Comparison of ENCODE assay signal across 12 cellular contexts in the genomic region with DNA sequence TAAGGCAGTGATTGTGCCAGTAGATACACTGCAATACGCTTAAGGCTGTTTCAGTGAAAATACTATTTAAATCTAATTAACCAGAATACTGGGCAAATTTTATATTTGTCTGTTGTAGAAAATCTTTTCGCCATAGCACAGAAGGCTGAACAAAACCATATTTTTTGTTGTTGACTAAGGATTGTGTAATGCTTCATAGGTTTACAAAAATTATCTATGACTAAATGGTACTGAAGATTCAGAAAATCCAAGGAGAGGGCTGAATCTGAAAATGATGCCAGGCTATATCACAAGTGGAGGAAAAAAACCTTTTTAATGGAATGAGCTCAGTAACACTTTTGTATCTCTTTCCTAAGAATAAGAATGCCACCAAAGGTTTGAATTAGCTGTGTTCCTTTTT. TPM values are rescaled to one million over a fixed set of nuclear protein-coding genes. Genes with fewer than 3 reads are reported as not detected.
DNase-seq lines count a peak whose midpoint lies in the region; ATAC-seq, FAIRE-seq and TF ChIP-seq lines count a peak whose summit lies in the region.
"Had no signal": no experiment of that assay in that cellular context is flagged by ENCODE, and none has a peak within 500 bp of the region (broad histone marks: within the 10 kb centered on the region; RNA-seq: fewer than 3 reads in every experiment).

No MANE protein-coding gene starts in this region.

- no peak for TF ChIP-seq CTCF in foreskin keratinocyte (conservative IDR thresholded peaks at IDR 0.05)
- TF ChIP-seq CTCF in type B pancreatic cell (conservative IDR thresholded peaks at IDR 0.05) = no peak

- H3K27ac ChIP-seq in foreskin keratinocyte = peak overlapping the region; percentile 68
- H3K27ac ChIP-seq: WERI-Rb-1 had no signal

- H3K4me1 ChIP-seq in foreskin keratinocyte = peaks cover 43% of the 10 kb centered on the region

- no peaks in the 10 kb centered on the region for H3K27me3 Mint-ChIP-seq in activated naive CD4-positive, alpha-beta T cell treated with anti-CD3 and anti-CD28 coated beads, Interleukin-2, amount 50 U/mL, for 24 hours
- no peaks in the 10 kb centered on the region for H3K27me3 Mint-ChIP-seq in activated naive CD8-positive, alpha-beta T cell
- no peaks in the 10 kb centered on the region for H3K27me3 Mint-ChIP-seq in type B pancreatic cell

- peak overlapping the region; percentile 28 for H3K4me3 Mint-ChIP-seq in activated naive CD4-positive, alpha-beta T cell treated with anti-CD3 and anti-CD28 coated beads, Interleukin-2, amount 50 U/mL, for 24 hours
- H3K4me3 Mint-ChIP-seq in activated naive CD8-positive, alpha-beta T cell = peak overlapping the region; percentile 47
- H3K4me3 Mint-ChIP-seq in type B pancreatic cell = peak overlapping the region; percentile 3

- no peak for TF ChIP-seq POLR2A in GM12892 (IDR thresholded peaks at IDR 0.05; ENCODE audit: low read depth, low read length)

- H3K27ac Mint-ChIP-seq in activated naive CD4-positive, alpha-beta T cell treated with anti-CD3 and anti-CD28 coated beads, Interleukin-2, amount 50 U/mL, for 24 hours = peak overlapping the region; percentile 26
- peak overlapping the region; percentile 66 for H3K27ac Mint-ChIP-seq in activated naive CD8-positive, alpha-beta T cell
- H3K27ac Mint-ChIP-seq in type B pancreatic cell = peak overlapping the region; percentile 16

- H3K27me3 ChIP-seq in foreskin keratinocyte = no peaks in the 10 kb centered on the region
- H3K27me3 ChIP-seq: tibial nerve had no signal

- ATAC-seq in foreskin keratinocyte = peak; percentile 1
- ATAC-seq: Right ventricle myocardium inferior had no signal

- no peak for FAIRE-seq in GM12892 (lab: Jason Lieb, UNC)

- H3K4me1 Mint-ChIP-seq in activated naive CD4-positive, alpha-beta T cell treated with anti-CD3 and anti-CD28 coated beads, Interleukin-2, amount 50 U/mL, for 24 hours = peaks cover 51% of the 10 kb centered on the region
- peaks cover 48% of the 10 kb centered on the region for H3K4me1 Mint-ChIP-seq in activated naive CD8-positive, alpha-beta T cell (ENCODE audit: low read depth)
- H3K4me1 Mint-ChIP-seq in type B pancreatic cell (ENCODE audit: unreplicated experiment) = peaks cover 21% of the 10 kb centered on the region

- no peaks in the 10 kb centered on the region for H3K9me3 Mint-ChIP-seq in activated naive CD4-positive, alpha-beta T cell treated with anti-CD3 and anti-CD28 coated beads, Interleukin-2, amount 50 U/mL, for 24 hours
- no peaks in the 10 kb centered on the region for H3K9me3 Mint-ChIP-seq in activated naive CD8-positive, alpha-beta T cell (ENCODE audit: low read depth)
- H3K9me3 Mint-ChIP-seq in type B pancreatic cell = no peaks in the 10 kb centered on the region

- peaks cover 2% of the 10 kb centered on the region for H3K36me3 Mint-ChIP-seq in activated naive CD4-positive, alpha-beta T cell treated with anti-CD3 and anti-CD28 coated beads, Interleukin-2, amount 50 U/mL, for 24 hours
- peaks cover 3% of the 10 kb centered on the region for H3K36me3 Mint-ChIP-seq in activated naive CD8-positive, alpha-beta T cell
- H3K36me3 Mint-ChIP-seq in type B pancreatic cell = peaks cover 3% of the 10 kb centered on the region

- DNase-seq in activated naive CD4-positive, alpha-beta T cell treated with anti-CD3 and anti-CD28 coated beads, Interleukin-2, amount 50 U/mL, for 16 hours = no peak
- DNase-seq in foreskin keratinocyte (no peak), type B pancreatic cell (ENCODE audit: extremely low spot score, unreplicated experiment) (no peak), GM12892 (ENCODE audit: insufficient read length) (no peak), epidermal melanocyte (ENCODE audit: insufficient read length, low spot score) (no peak), D341Med (ENCODE audit: low spot score) (no peak)
- DNase-seq: activated effector memory CD4-positive, alpha-beta T cell treated with anti-CD3 and anti-CD28 coated beads, Interleukin-2, amount 50 U/mL, for 16 hours; WERI-Rb-1 had no signal

RNA-seq across cellular contexts. Expression of a gene that starts 2.8 kb away (rescaled TPM):
- total RNA-seq in foreskin keratinocyte (43.0 and 50.4 TPM in 2 replicates), type B pancreatic cell (ENCODE audit: low replicate concordance) (21.6 and 24.6 TPM in 2 replicates)
- 20.4 and 20.8 TPM in 2 replicates for polyA plus RNA-seq in foreskin keratinocyte
- polyA plus RNA-seq in GM12892 (2012; ENCODE audit: missing spikeins) = 21.5 TPM

RNA-seq across cellular contexts. Expression of a gene that starts 12.9 kb away (rescaled TPM):
- total RNA-seq in foreskin keratinocyte = 56.5 and 57.1 TPM in 2 replicates
- 39.0 and 43.5 TPM in 2 replicates for polyA plus RNA-seq in foreskin keratinocyte
- 95.0 and 95.9 TPM in 2 replicates for total RNA-seq in type B pancreatic cell (ENCODE audit: low replicate concordance)
- polyA plus RNA-seq in GM12892 (2012; ENCODE audit: missing spikeins) = 36.3 TPM

RNA-seq across cellular contexts. Expression of a gene that starts 54.2 kb away (rescaled TPM):
- total RNA-seq in foreskin keratinocyte (0.14 and 0.58 TPM in 2 replicates), type B pancreatic cell (ENCODE audit: low replicate concordance) (55.6 and 65.4 TPM in 2 replicates)
- polyA plus RNA-seq in foreskin keratinocyte = 0.26 and 0.74 TPM in 2 replicates
- polyA plus RNA-seq in GM12892 (2012; ENCODE audit: missing spikeins) = 8.1 TPM

Comparison
In these comparisons a context has a peak if more than half of its experiments do, and no peak if none do; other contexts are left out.
1. H3K27ac Mint-ChIP-seq: peak in every context shown above with its lines; median percentile 66 in activated naive CD8-positive, alpha-beta T cell; 26 in activated naive CD4-positive, alpha-beta T cell treated with anti-CD3 and anti-CD28 coated beads, Interleukin-2, amount 50 U/mL, for 24 hours; 16 in type B pancreatic cell.
2. RNA of a gene that starts 54.2 kb away (total RNA-seq): 55.6 to 65.4 TPM in type B pancreatic cell; 0.14 to 0.58 TPM in foreskin keratinocyte; every median in the first group is over 10 times any median in the second.
3. Peak in every context shown above with its lines, with median percentiles within 50 percentile points of each other: H3K4me3 Mint-ChIP-seq.